ENCODE assay signal across 8 cellular contexts in the genomic region with DNA sequence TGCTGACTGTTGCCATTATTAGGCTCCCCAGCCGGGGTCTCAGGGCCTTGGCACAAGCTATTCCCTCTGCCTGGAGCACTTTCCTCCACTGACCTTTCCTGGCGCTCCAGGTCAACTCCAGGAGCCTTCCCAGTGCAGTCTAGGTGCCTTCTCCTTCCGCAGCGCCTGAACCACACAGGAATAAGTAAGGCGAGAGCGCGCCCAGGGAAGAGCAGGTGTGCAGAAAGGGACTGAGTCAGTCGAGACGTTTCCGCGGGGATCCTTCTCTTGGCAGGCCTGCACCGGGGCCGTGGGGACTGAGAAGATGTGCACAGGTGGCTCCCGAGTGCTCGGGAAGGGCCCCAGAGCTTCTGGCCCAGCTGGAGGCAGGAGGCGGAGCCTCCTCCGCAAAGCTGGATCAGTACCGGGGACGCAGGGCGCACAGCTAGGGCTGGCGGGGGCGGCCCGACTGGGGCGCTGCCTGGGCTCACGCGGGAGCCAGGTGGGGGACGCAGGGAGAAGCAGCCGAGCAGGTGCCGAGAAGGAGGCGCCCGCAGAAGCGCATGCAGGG. TPM values are rescaled to one million over a fixed set of nuclear protein-coding genes. Genes with fewer than 3 reads are reported as not detected.
A peak's percentile ranks its signal among the peaks of the same experiment; 100 is the strongest.
DNase-seq lines count a peak whose midpoint lies in the region; ATAC-seq, FAIRE-seq and TF ChIP-seq lines count a peak whose summit lies in the region.

No MANE protein-coding gene starts in this region.

- DNase-seq in GM12891 (ENCODE audit: insufficient read length, low spot score) (peak; percentile 49), T-helper 22 cell (ENCODE audit: low read depth) (peak; percentile 9), epithelial cell of proximal tubule (ENCODE audit: low read depth) (no peak), omental fat pad (ENCODE audit: low spot score) (no peak), AG20443 (ENCODE audit: low spot score) (no peak), MV-4-11 (lab: John Stamatoyannopoulos, UW) (no peak), NCI-H2227 (lab: John Stamatoyannopoulos, UW; ENCODE audit: unreplicated experiment) (no peak)

- FAIRE-seq in GM12891 (lab: Jason Lieb, UNC) = no peak

- peak; percentile 18 for ATAC-seq in HG03025 (IDR thresholded peaks at IDR 0.05; ENCODE audit: low FRiP score, unreplicated experiment)
- ATAC-seq in omental fat pad (ENCODE audit: low FRiP score) = peak; percentile 34

- no peak for TF ChIP-seq POLR2A in GM12891 (IDR thresholded peaks at IDR 0.05; ENCODE audit: low read depth, low read length)

- TF ChIP-seq CTCF in epithelial cell of proximal tubule (conservative IDR thresholded peaks at IDR 0.05; ENCODE audit: low read depth, low read length) = no peak
- no peak for TF ChIP-seq CTCF in omental fat pad (IDR thresholded peaks at IDR 0.05)

- peak overlapping the region; percentile 33 for H3K4me3 ChIP-seq in epithelial cell of proximal tubule (ENCODE audit: low read depth, low read length)

TF ChIP-seq in GM12891, 5 proteins besides CTCF, POLR2A, EP300 and RAD21:
- TF ChIP-seq PAX5 (IDR thresholded peaks at IDR 0.05; ENCODE audit: insufficient read depth, low read length, severe bottlenecking) = no peak
- no peak for TF ChIP-seq POLR2AphosphoS5 (IDR thresholded peaks at IDR 0.05; ENCODE audit: low read depth, low read length)
- TF ChIP-seq POU2F2 (IDR thresholded peaks at IDR 0.05; ENCODE audit: low read depth, low read length) = no peak
- no peak for TF ChIP-seq SPI1 (IDR thresholded peaks at IDR 0.05; ENCODE audit: low read depth, low read length)
- no peak for TF ChIP-seq TAF1 (IDR thresholded peaks at IDR 0.05; ENCODE audit: low read depth, low read length)

RNA-seq across cellular contexts. Expression of a gene that starts 0.8 kb away (rescaled TPM):
- polyA plus RNA-seq in GM12891 (2012; ENCODE audit: low read depth, missing spikeins) = 0.09 TPM
- not detected in 2 replicates for total RNA-seq in epithelial cell of proximal tubule
- 1 to 10 TPM in 1 of 4 donors, not detected in 3; 2.0 TPM for total RNA-seq in omental fat pad

Comparison
In these comparisons a context has a peak if more than half of its experiments do, and no peak if none do; other contexts are left out.
1. DNase-seq: peak in GM12891 (single experiment) and T-helper 22 cell (single experiment); none in epithelial cell of proximal tubule (single experiment), omental fat pad (single experiment), AG20443 (single experiment), MV-4-11 (single experiment) and NCI-H2227 (single experiment).